In the genomic region with DNA sequence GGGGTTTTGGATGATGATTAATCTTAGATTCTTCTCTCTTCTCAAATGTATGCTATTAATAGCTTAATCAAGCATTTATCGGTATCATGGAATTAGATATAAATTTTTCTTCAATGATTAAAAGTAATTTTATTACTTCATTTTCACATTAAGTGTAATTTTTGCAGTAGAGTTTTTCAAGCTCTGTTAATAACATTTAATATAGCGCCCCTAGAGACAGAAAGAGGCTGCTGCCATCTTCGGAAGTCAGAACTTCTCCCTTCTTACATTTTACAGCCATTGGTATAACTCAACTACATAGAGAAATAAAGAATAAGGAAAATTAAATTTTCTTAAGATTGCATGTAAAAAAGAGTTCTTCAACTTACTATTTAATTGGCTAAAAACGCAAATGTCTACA, we compare ENCODE assay signal across 23 cellular contexts.
DNase-seq lines count a peak whose midpoint lies in the region; ATAC-seq and TF ChIP-seq lines count a peak whose summit lies in the region.
"Had no signal": no experiment of that assay in that cellular context is flagged by ENCODE, and none has a peak within 500 bp of the region (broad histone marks: within the 10 kb centered on the region; RNA-seq: fewer than 3 reads in every experiment).

No MANE protein-coding gene starts in this region.

- 65% methylated on average over 4 of the region's 4 CpGs for WGBS in hepatocyte (ENCODE audit: low lambda C conversion rate, missing lambda C conversion rate)
- WGBS in lower leg skin, 2 donors: 73 to 75% methylated on average over 4 of the region's 4 CpGs

- H3K36me3 Mint-ChIP-seq in HFFc6 (ENCODE audit: low read depth): no peaks in the 10 kb centered on the region; the same call in 1 of the 2 replicates
- H3K36me3 Mint-ChIP-seq: activated naive CD4-positive, alpha-beta T cell treated with anti-CD3 and anti-CD28 coated beads, Interleukin-2, amount 50 U/mL, for 24 hours; naive thymus-derived CD8-positive, alpha-beta T cell had no signal

- no peaks in the 10 kb centered on the region for H4K20me1 ChIP-seq in hepatocyte (ENCODE audit: insufficient read depth, poor library complexity, severe bottlenecking)

- H3K27ac ChIP-seq in C4-2B: no peak overlapping the region
- no peak overlapping the region for H3K27ac ChIP-seq in hepatocyte
- H3K27ac ChIP-seq: SJSA1 had no signal

- H3K9me3 ChIP-seq in hepatocyte (ENCODE audit: low read depth): no peaks in the 10 kb centered on the region
- H3K9me3 ChIP-seq: HAP-1 had no signal

- no peak overlapping the region for H3K4me2 ChIP-seq in hepatocyte

- H3K9me3 Mint-ChIP-seq in HFFc6: peaks cover 17% of the 10 kb centered on the region
- H3K9me3 Mint-ChIP-seq: activated naive CD4-positive, alpha-beta T cell treated with anti-CD3 and anti-CD28 coated beads, Interleukin-2, amount 50 U/mL, for 24 hours had no signal

- H3K27me3 ChIP-seq in hepatocyte: no peaks in the 10 kb centered on the region
- H3K27me3 ChIP-seq: SJSA1 had no signal

- no peak for ATAC-seq in GM18858 (IDR thresholded peaks at IDR 0.05; ENCODE audit: unreplicated experiment)
- no peak for ATAC-seq in GM21360 (IDR thresholded peaks at IDR 0.05; ENCODE audit: unreplicated experiment)
- ATAC-seq: esophagus mucosa; left cardiac atrium; naive thymus-derived CD8-positive, alpha-beta T cell had no signal

- TF ChIP-seq POLR2A in lower leg skin (IDR thresholded peaks at IDR 0.05): no peak

- H3K27me3 Mint-ChIP-seq in HFFc6 (ENCODE audit: insufficient read depth): no peaks in the 10 kb centered on the region
- H3K27me3 Mint-ChIP-seq: activated CD4-positive, alpha-beta memory T cell treated with anti-CD3 and anti-CD28 coated beads, Interleukin-2, amount 10 ng/mL, durations not matched to agents 7 days and 5 days; activated naive CD4-positive, alpha-beta T cell treated with anti-CD3 and anti-CD28 coated beads, Interleukin-2, amount 50 U/mL, for 24 hours; naive thymus-derived CD8-positive, alpha-beta T cell had no signal

- no peak overlapping the region for H2AFZ ChIP-seq in hepatocyte

- no peaks in the 10 kb centered on the region for H3K4me1 Mint-ChIP-seq in HFFc6 (ENCODE audit: low read depth)
- H3K4me1 Mint-ChIP-seq: activated CD4-positive, alpha-beta memory T cell treated with anti-CD3 and anti-CD28 coated beads, Interleukin-2, amount 10 ng/mL, durations not matched to agents 7 days and 5 days; activated naive CD4-positive, alpha-beta T cell treated with anti-CD3 and anti-CD28 coated beads, Interleukin-2, amount 50 U/mL, for 24 hours; naive thymus-derived CD8-positive, alpha-beta T cell had no signal

- H3K36me3 ChIP-seq in hepatocyte (replicated peaks; ENCODE audit: insufficient read depth, low read depth): no peaks in the 10 kb centered on the region
- H3K36me3 ChIP-seq: HAP-1, SJSA1 had no signal

- DNase-seq in HFFc6 (no peak), RKO (ENCODE audit: low spot score) (peak; percentile 14), hepatocyte (ENCODE audit: low spot score) (no peak), lower leg skin (ENCODE audit: low spot score in 2 of 2) (no peak)
- DNase-seq in activated CD8-positive, alpha-beta memory T cell treated with anti-CD3 and anti-CD28 coated beads, Interleukin-2, amount 50 U/mL, for 48 hours: no peak
- DNase-seq: activated CD4-positive, alpha-beta memory T cell treated with anti-CD3 and anti-CD28 coated beads, Interleukin-2, amount 10 ng/mL, durations not matched to agents 7 days and 5 days; activated CD4-positive, CD25-positive, alpha-beta regulatory T cell; activated T-cell treated with anti-CD3 and anti-CD28 coated beads, Interleukin-2, amount 50 U/mL, for 48 hours; aorta; left cardiac atrium; naive thymus-derived CD8-positive, alpha-beta T cell; NCI-H1417; NCI-H526 treated with DMSO at 0.1 percent for 48 hours; stimulated activated CD4-positive, alpha-beta T cell treated with anti-CD3 and anti-CD28 coated beads, Interleukin-2, amount 100 ng/mL, for 24 hours; stimulated activated naive CD4-positive, alpha-beta T cell treated with Interleukin-2 at 50 U/mL for 16 hours had no signal

- H3K4me1 ChIP-seq in hepatocyte (ENCODE audit: insufficient read depth): no peaks in the 10 kb centered on the region
- H3K4me1 ChIP-seq: HAP-1, SJSA1 had no signal

- H3K27ac Mint-ChIP-seq in HFFc6: no peak overlapping the region
- H3K27ac Mint-ChIP-seq: activated CD4-positive, alpha-beta memory T cell treated with anti-CD3 and anti-CD28 coated beads, Interleukin-2, amount 10 ng/mL, durations not matched to agents 7 days and 5 days; activated naive CD4-positive, alpha-beta T cell treated with anti-CD3 and anti-CD28 coated beads, Interleukin-2, amount 50 U/mL, for 24 hours; naive thymus-derived CD8-positive, alpha-beta T cell; T-helper 2 cell treated with Interferon-gamma antibody and Interleukin-4, amounts not matched to agents 5 μg/mL and 100 μg/mL, for 36 hours had no signal

- TF ChIP-seq CTCF in C4-2B (conservative IDR thresholded peaks at IDR 0.05): peak; percentile 55
- peak; percentile 24; the same call in 1 of the 2 replicates for TF ChIP-seq CTCF in HFFc6 (IDR thresholded peaks at IDR 0.05)
- peak; percentile 33 for TF ChIP-seq CTCF in hepatocyte (IDR thresholded peaks at IDR 0.05; ENCODE audit: poor library complexity)
- no peak for TF ChIP-seq CTCF in lower leg skin (IDR thresholded peaks at IDR 0.05)

- H3K4me3 ChIP-seq in hepatocyte (no peak overlapping the region), lower leg skin (ENCODE audit: low read depth, poor library complexity, severe bottlenecking) (no peak overlapping the region)
- H3K4me3 ChIP-seq: HAP-1, SJSA1 had no signal

- H3K9me2 ChIP-seq in hepatocyte (replicated peaks; ENCODE audit: insufficient read depth): no peaks in the 10 kb centered on the region

- no peak overlapping the region for H3K4me3 Mint-ChIP-seq in HFFc6
- H3K4me3 Mint-ChIP-seq: activated CD4-positive, alpha-beta memory T cell treated with anti-CD3 and anti-CD28 coated beads, Interleukin-2, amount 10 ng/mL, durations not matched to agents 7 days and 5 days; activated naive CD4-positive, alpha-beta T cell treated with anti-CD3 and anti-CD28 coated beads, Interleukin-2, amount 50 U/mL, for 24 hours; naive thymus-derived CD8-positive, alpha-beta T cell; T-helper 2 cell treated with Interferon-gamma antibody and Interleukin-4, amounts not matched to agents 5 μg/mL and 100 μg/mL, for 36 hours had no signal

- H3K79me2 ChIP-seq in hepatocyte: no peaks in the 10 kb centered on the region

- intact Hi-C loops in lower leg skin (cut with DNase I; ENCODE audit: low total_unique reads): no loop called here

Comparison
In these comparisons a context has a peak if more than half of its experiments do, and no peak if none do; other contexts are left out.
1. CTCF ChIP-seq: peak in C4-2B (single experiment), HFFc6 (single experiment) and hepatocyte (single experiment); none in lower leg skin (0 of 3).